In the genomic region with DNA sequence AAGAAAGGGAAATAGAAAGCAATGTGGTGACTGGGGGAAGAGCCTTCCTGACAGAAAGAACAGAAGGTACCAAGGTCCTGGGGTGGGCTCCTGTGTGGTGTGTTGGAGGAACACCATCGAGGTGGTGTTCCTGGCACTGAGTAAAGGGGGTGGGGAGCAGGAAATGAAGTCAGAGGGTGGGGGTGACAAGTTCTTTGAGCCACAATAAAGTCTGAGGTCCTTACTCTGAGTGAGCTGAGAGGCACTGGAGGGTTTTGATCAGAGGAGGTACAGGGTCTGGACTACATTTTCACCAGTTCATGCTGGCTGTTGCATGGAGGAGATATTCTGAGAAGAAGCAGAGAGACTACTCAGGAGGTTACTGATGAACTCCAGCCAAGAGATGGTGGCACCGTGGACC, we compare ENCODE assay signal across 1 cellular context.
TF ChIP-seq lines count a peak whose summit lies in the region.

No MANE protein-coding gene starts in this region.

TF ChIP-seq in SK-N-SH treated with all-trans-retinoic acid at 6 μM for 48 hours, 23 proteins besides CTCF, POLR2A, EP300 and RAD21 (continued from another document):
- TF ChIP-seq, protein P1, sequence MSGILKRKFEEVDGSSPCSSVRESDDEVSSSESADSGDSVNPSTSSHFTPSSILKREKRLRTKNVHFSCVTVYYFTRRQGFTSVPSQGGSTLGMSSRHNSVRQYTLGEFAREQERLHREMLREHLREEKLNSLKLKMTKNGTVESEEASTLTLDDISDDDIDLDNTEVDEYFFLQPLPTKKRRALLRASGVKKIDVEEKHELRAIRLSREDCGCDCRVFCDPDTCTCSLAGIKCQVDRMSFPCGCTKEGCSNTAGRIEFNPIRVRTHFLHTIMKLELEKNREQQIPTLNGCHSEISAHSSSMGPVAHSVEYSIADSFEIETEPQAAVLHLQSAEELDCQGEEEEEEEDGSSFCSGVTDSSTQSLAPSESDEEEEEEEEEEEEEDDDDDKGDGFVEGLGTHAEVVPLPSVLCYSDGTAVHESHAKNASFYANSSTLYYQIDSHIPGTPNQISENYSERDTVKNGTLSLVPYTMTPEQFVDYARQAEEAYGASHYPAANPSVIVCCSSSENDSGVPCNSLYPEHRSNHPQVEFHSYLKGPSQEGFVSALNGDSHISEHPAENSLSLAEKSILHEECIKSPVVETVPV (CRISPR knock-in tag; IDR thresholded peaks at IDR 0.05), result no peak
- TF ChIP-seq ZC3H10 (CRISPR knock-in tag; IDR thresholded peaks at IDR 0.05), result no peak
- no peak for TF ChIP-seq OSR1 (CRISPR knock-in tag; IDR thresholded peaks at IDR 0.05)
- TF ChIP-seq, protein P2, sequence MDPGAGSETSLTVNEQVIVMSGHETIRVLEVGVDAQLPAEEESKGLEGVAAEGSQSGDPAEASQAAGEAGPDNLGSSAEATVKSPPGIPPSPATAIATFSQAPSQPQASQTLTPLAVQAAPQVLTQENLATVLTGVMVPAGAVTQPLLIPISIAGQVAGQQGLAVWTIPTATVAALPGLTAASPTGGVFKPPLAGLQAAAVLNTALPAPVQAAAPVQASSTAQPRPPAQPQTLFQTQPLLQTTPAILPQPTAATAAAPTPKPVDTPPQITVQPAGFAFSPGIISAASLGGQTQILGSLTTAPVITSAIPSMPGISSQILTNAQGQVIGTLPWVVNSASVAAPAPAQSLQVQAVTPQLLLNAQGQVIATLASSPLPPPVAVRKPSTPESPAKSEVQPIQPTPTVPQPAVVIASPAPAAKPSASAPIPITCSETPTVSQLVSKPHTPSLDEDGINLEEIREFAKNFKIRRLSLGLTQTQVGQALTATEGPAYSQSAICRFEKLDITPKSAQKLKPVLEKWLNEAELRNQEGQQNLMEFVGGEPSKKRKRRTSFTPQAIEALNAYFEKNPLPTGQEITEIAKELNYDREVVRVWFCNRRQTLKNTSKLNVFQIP (CRISPR knock-in tag; IDR thresholded peaks at IDR 0.05; ENCODE audit: borderline replicate concordance, low read depth), result no peak
